1 cellular context compared by ENCODE assay signal in genomic region chr6:157528931-157529653, GRCh38.
TF ChIP-seq lines count a peak whose summit lies in the region.

No MANE protein-coding gene starts in this region.

TF ChIP-seq in HEK293, 187 proteins besides CTCF, POLR2A, EP300 and RAD21 (continued from another document):
- TF ChIP-seq, protein P1, sequence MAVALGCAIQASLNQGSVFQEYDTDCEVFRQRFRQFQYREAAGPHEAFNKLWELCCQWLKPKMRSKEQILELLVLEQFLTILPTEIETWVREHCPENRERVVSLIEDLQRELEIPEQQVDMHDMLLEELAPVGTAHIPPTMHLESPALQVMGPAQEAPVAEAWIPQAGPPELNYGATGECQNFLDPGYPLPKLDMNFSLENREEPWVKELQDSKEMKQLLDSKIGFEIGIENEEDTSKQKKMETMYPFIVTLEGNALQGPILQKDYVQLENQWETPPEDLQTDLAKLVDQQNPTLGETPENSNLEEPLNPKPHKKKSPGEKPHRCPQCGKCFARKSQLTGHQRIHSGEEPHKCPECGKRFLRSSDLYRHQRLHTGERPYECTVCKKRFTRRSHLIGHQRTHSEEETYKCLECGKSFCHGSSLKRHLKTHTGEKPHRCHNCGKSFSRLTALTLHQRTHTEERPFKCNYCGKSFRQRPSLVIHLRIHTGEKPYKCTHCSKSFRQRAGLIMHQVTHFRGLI (tag by site-specific recombination; IDR thresholded peaks at IDR 0.05), result peak; percentile 32; the same call in 1 of the 2 replicates
- peak; percentile 74; the same call in 1 of the 2 replicates for TF ChIP-seq ZNF561 (tag by site-specific recombination; IDR thresholded peaks at IDR 0.05; ENCODE audit: borderline replicate concordance)
- no peak for TF ChIP-seq ZNF426 (tag by site-specific recombination; IDR thresholded peaks at IDR 0.05)
- peak; percentile 74 for TF ChIP-seq ZNF24 (tag by site-specific recombination; IDR thresholded peaks at IDR 0.05)
- TF ChIP-seq ZNF776 (tag by site-specific recombination; IDR thresholded peaks at IDR 0.05; ENCODE audit: borderline replicate concordance), result no peak
- peak; percentile 45 for TF ChIP-seq IKZF3 (tag by site-specific recombination; IDR thresholded peaks at IDR 0.05)
- peak; percentile 18; the same call in 1 of the 2 replicates for TF ChIP-seq ZNF596 (tag by site-specific recombination; IDR thresholded peaks at IDR 0.05)
- TF ChIP-seq, protein P2, sequence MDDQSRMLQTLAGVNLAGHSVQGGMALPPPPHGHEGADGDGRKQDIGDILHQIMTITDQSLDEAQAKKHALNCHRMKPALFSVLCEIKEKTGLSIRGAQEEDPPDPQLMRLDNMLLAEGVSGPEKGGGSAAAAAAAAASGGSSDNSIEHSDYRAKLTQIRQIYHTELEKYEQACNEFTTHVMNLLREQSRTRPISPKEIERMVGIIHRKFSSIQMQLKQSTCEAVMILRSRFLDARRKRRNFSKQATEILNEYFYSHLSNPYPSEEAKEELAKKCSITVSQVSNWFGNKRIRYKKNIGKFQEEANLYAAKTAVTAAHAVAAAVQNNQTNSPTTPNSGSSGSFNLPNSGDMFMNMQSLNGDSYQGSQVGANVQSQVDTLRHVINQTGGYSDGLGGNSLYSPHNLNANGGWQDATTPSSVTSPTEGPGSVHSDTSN (CRISPR knock-in tag; IDR thresholded peaks at IDR 0.05), result no peak
- TF ChIP-seq ZEB2 (tag by site-specific recombination; IDR thresholded peaks at IDR 0.05), result peak; percentile 82
- TF ChIP-seq ZNF639 (tag by site-specific recombination; IDR thresholded peaks at IDR 0.05), result peak; percentile 81
- TF ChIP-seq ZNF544 (tag by site-specific recombination; IDR thresholded peaks at IDR 0.05), result no peak
- peak; percentile 68 for TF ChIP-seq KLF8 (tag by site-specific recombination; IDR thresholded peaks at IDR 0.05)
- TF ChIP-seq FEZF1 (tag by site-specific recombination; IDR thresholded peaks at IDR 0.05), result peak; percentile 75
- peak; percentile 65 for TF ChIP-seq ZNF366 (tag by site-specific recombination; conservative IDR thresholded peaks at IDR 0.05)
- 0 out of 2 replicates have a peak, but pooled peaks have one; percentile 43 for TF ChIP-seq ZNF10 (tag by site-specific recombination; IDR thresholded peaks at IDR 0.05)
- TF ChIP-seq ZXDB (tag by site-specific recombination; IDR thresholded peaks at IDR 0.05), result peak; percentile 62; the same call in 1 of the 2 replicates
- TF ChIP-seq GLI2 (tag by site-specific recombination; IDR thresholded peaks at IDR 0.05; ENCODE audit: borderline replicate concordance, low read depth), result peak; percentile 65; the same call in 1 of the 2 replicates
- TF ChIP-seq ZNF184 (tag by site-specific recombination; IDR thresholded peaks at IDR 0.05), result 0 out of 2 replicates have a peak, but pooled peaks have one; percentile 24
- peak; percentile 81; the same call in 1 of the 2 replicates for TF ChIP-seq TSHZ1 (tag by site-specific recombination; IDR thresholded peaks at IDR 0.05; ENCODE audit: borderline replicate concordance)
- peak; percentile 69 for TF ChIP-seq BCL11A (tag by site-specific recombination; IDR thresholded peaks at IDR 0.05; ENCODE audit: low read depth)
- peak; percentile 71 for TF ChIP-seq PRDM6 (tag by site-specific recombination; IDR thresholded peaks at IDR 0.05)
- TF ChIP-seq ZNF513 (tag by site-specific recombination; IDR thresholded peaks at IDR 0.05), result peak; percentile 28; the same call in 1 of the 2 replicates
